8 cellular contexts compared by ENCODE assay signal in the genomic region with DNA sequence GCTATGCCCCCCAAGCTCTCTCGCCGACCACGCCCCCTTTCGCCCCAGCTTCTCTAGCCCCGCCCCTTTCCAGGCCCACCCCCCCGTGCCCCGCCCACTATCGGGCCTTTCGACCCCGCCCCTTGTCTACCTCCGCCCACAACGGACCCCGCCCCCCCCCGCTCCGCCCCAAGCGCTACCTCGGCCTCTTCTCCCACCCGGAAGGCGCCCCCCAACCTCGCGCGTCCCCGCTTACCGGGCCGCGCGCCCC. TPM values are rescaled to one million over a fixed set of nuclear protein-coding genes. Genes with fewer than 3 reads are reported as not detected.
A peak's percentile ranks its signal among the peaks of the same experiment; 100 is the strongest.
DNase-seq lines count a peak whose midpoint lies in the region; ATAC-seq, FAIRE-seq and TF ChIP-seq lines count a peak whose summit lies in the region.

No MANE protein-coding gene starts in this region.

- H3K4me2 ChIP-seq in mammary epithelial cell (ENCODE audit: insufficient read depth, low read depth, low read length), result peak overlapping the region; percentile 49
- peak overlapping the region; percentile 72 for H3K4me2 ChIP-seq in HepG2 (ENCODE audit: low read depth, low read length)

- no peak for FAIRE-seq in HepG2 (lab: Jason Lieb, UNC)

- H3K36me3 ChIP-seq in HUES64 (ENCODE audit: insufficient read depth, low read length) (peaks cover 33% of the 10 kb centered on the region), mammary epithelial cell (ENCODE audit: insufficient read depth, low read length) (peaks cover 12% of the 10 kb centered on the region), HepG2 (replicated peaks in 1 of 2; ENCODE audit: control insufficient read depth in 1 of 2, insufficient read depth in 2 of 2, low read length in 2 of 2) (peaks cover 5 to 31% of the 10 kb centered on the region in 2 experiments), thymus (ENCODE audit: control insufficient read depth, insufficient read depth) (peaks cover 27% of the 10 kb centered on the region)

- H3K4me1 ChIP-seq in HUES64 (ENCODE audit: insufficient read depth, low read length), result peaks cover 21% of the 10 kb centered on the region
- H3K4me1 ChIP-seq in mammary epithelial cell (ENCODE audit: insufficient read depth, low read length), result peaks cover 52% of the 10 kb centered on the region
- peaks cover 56% of the 10 kb centered on the region for H3K4me1 ChIP-seq in HepG2 (ENCODE audit: insufficient read depth, low read length)
- H3K4me1 ChIP-seq in thymus (ENCODE audit: control insufficient read depth, insufficient read depth, low read length), result peaks cover 23% of the 10 kb centered on the region

- CTCF ChIA-PET in AG04450 (lab: Charles Lee), result interaction anchor here (0.9 to 2.6 kb wide), 5 partner anchors 8 to 73 kb away, joined by 3 to 13 read pairs (median 7); a partner anchor contains a TSS
- CTCF ChIA-PET in mammary epithelial cell (lab: Charles Lee; ENCODE audit: low non-redundant PET), result interaction anchor here (0.6 to 0.8 kb wide), 4 partner anchors 18 to 445 kb away, joined by 4 to 7 read pairs (median 6); no protein-coding TSS in a partner anchor
- CTCF ChIA-PET in HepG2 (lab: Yijun Ruan, JAX; ENCODE audit: low intra/inter-chr PET ratio, low total read pairs), result no interaction called here

- in situ Hi-C loops in mammary epithelial cell (cut with MboI; ENCODE audit: low sequenced_read_pairs in 2 of 2), result no loop called here
- in situ Hi-C loops in HepG2 (cut with HindIII; ENCODE audit: extremely low pct_ligation_motif_present, low pct_unique_long_range_greater_than_20kb), result no loop called here

- WGBS in HUES64, result 3% methylated on average over 13 of the region's 27 CpGs
- no CpG with 5 or more reads among the region's 27 CpGs for WGBS in mammary epithelial cell (ENCODE audit: low coverage, missing lambda C conversion rate)
- WGBS in HepG2 (ENCODE audit: low lambda C conversion rate), result 2% methylated on average over 27 of the region's 27 CpGs
- under 1% methylated on average over 27 of the region's 27 CpGs for WGBS in thymus

- no peak for TF ChIP-seq RAD21 in HepG2 (CRISPR knock-in tag; IDR thresholded peaks at IDR 0.05)

- TF ChIP-seq CTCF in AG04450 (IDR thresholded peaks at IDR 0.05; ENCODE audit: low read depth, low read length) (no peak), mammary epithelial cell (conservative IDR thresholded peaks at IDR 0.05 in 1 of 2, IDR thresholded peaks at IDR 0.05 in 1 of 2; ENCODE audit: extremely low read depth in 1 of 2, insufficient read depth in 1 of 2, low read depth in 1 of 2, low read length in 2 of 2) (no peak), HepG2 (CRISPR knock-in tag; IDR thresholded peaks at IDR 0.05) (no peak)

- POLR2A ChIA-PET in AG04450 (lab: Yijun Ruan, JAX), result interaction anchor here (0.7 to 2.0 kb wide), 11 partner anchors 18 to 1122 kb away, joined by 3 to 12 read pairs (median 3); a partner anchor contains a TSS
- POLR2A ChIA-PET in HepG2 (lab: Yijun Ruan, JAX), result interaction anchor here (0.5 to 3.9 kb wide), 27 partner anchors 8 to 1122 kb away, joined by 3 to 57 read pairs (median 6); a partner anchor contains a TSS

- dilution Hi-C loops in mammary epithelial cell (cut with HindIII; ENCODE audit: low sequenced_read_pairs), result loop anchor here (5.0 kb wide), 2 partner anchors 65 to 95 kb away; a partner anchor contains a TSS

- TF ChIP-seq POLR2A in HepG2 (IDR thresholded peaks at IDR 0.05; ENCODE audit: insufficient read depth in 1 of 2, low read depth in 2 of 2, low read length in 2 of 2), result no peak

- intact Hi-C loops in mammary epithelial cell (cut with micrococcal nuclease), result no loop called here
- intact Hi-C loops in HepG2 (cut with micrococcal nuclease; ENCODE audit: unreplicated experiment), result no loop called here

- no TSS peak for BruUV-seq in mammary epithelial cell (replicated peaks; lab: Mats Ljungman, UMichigan)
- no TSS peak for BruUV-seq in HepG2 (replicated peaks; lab: Mats Ljungman, UMichigan)

- H3K9me3 ChIP-seq in AG04450 (ENCODE audit: control insufficient read depth, insufficient read depth, low read length) (peaks cover 4% of the 10 kb centered on the region; the same call in 1 of the 2 replicates), HUES64 (ENCODE audit: insufficient read depth, low read depth, low read length) (no peaks in the 10 kb centered on the region), mammary epithelial cell (replicated peaks; ENCODE audit: insufficient read depth, low read length) (no peaks in the 10 kb centered on the region), HepG2 (ENCODE audit: low read length) (no peaks in the 10 kb centered on the region), thymus (ENCODE audit: control insufficient read depth) (no peaks in the 10 kb centered on the region)

- no peak for DNase-seq in AG04450 (ENCODE audit: low read depth, low spot score)
- DNase-seq in mammary epithelial cell, result no peak
- DNase-seq in HepG2 (ENCODE audit: low spot score), result no peak
- DNase-seq in GM19238 (ENCODE audit: insufficient read length, low spot score), result no peak
- no peak for DNase-seq in UCSD-AML1 (lab: John Stamatoyannopoulos, UW; ENCODE audit: unreplicated experiment)

- H2AFZ ChIP-seq in mammary epithelial cell (ENCODE audit: low read depth, low read length) (no peak overlapping the region), HepG2 (ENCODE audit: low read length) (no peak overlapping the region)

- TF ChIP-seq EP300 in HepG2 (IDR thresholded peaks at IDR 0.05; ENCODE audit: low read depth in 2 of 2, low read length in 2 of 2) (no peak), HepG2 (CRISPR knock-in tag; IDR thresholded peaks at IDR 0.05; ENCODE audit: borderline replicate concordance) (no peak)

- H3K9ac ChIP-seq in HUES64 (ENCODE audit: low read depth, low read length) (no peak overlapping the region), mammary epithelial cell (ENCODE audit: insufficient read depth, low read length) (no peak overlapping the region), HepG2 (ENCODE audit: insufficient read depth, low read depth, low read length) (peak overlapping the region; percentile 72; the same call in 1 of the 2 replicates)

- ATAC-seq in HepG2 (no peak), HG03469 (IDR thresholded peaks at IDR 0.05; ENCODE audit: unreplicated experiment) (no peak)

- peak overlapping the region; percentile 78 for H3K4me3 ChIP-seq in AG04450 (ENCODE audit: low read depth, low read length)
- peak overlapping the region; percentile 59 for H3K4me3 ChIP-seq in HUES64 (ENCODE audit: low read length)
- H3K4me3 ChIP-seq in mammary epithelial cell (replicated peaks in 1 of 3; ENCODE audit: insufficient read depth in 1 of 3, low read depth in 2 of 3, low read length in 3 of 3), result peak overlapping the region; percentile 42 to 47 (median 45)
- peak overlapping the region; percentile 71 to 79 (median 73); a peak in 5 of 6 replicates for H3K4me3 ChIP-seq in HepG2 (replicated peaks in 1 of 3; ENCODE audit: insufficient read depth in 1 of 3, low read depth in 2 of 3, low read length in 3 of 3)
- peak overlapping the region; percentile 73 for H3K4me3 ChIP-seq in thymus (ENCODE audit: low read length)

- no peak overlapping the region for H3K27ac ChIP-seq in AG04450 (ENCODE audit: low read depth, low read length)
- no peak overlapping the region; the same call in 1 of the 2 replicates for H3K27ac ChIP-seq in HUES64 (ENCODE audit: low read depth, low read length)
- no peak overlapping the region for H3K27ac ChIP-seq in mammary epithelial cell (ENCODE audit: insufficient read depth, low read depth, low read length)
- H3K27ac ChIP-seq in HepG2 (ENCODE audit: extremely low read length, insufficient read depth, low read length), result peak overlapping the region; percentile 82
- H3K27ac ChIP-seq in thymus (ENCODE audit: low read depth), result peak overlapping the region; percentile 80

- no peaks in the 10 kb centered on the region for H3K27me3 ChIP-seq in AG04450 (ENCODE audit: control insufficient read depth, insufficient read depth, low read length)
- no peaks in the 10 kb centered on the region for H3K27me3 ChIP-seq in HUES64 (ENCODE audit: insufficient read depth, low read length)
- H3K27me3 ChIP-seq in mammary epithelial cell (ENCODE audit: insufficient read depth, low read length), result no peaks in the 10 kb centered on the region
- H3K27me3 ChIP-seq in HepG2 (ENCODE audit: control insufficient read depth in 1 of 2, insufficient read depth in 2 of 2, low read length in 2 of 2), result no peaks in the 10 kb centered on the region; a peak in 2 of 5 replicates
- no peaks in the 10 kb centered on the region for H3K27me3 ChIP-seq in thymus (ENCODE audit: control insufficient read depth, insufficient read depth)

- H3K79me2 ChIP-seq in mammary epithelial cell (ENCODE audit: insufficient read depth, low read length) (peaks cover 60% of the 10 kb centered on the region), HepG2 (ENCODE audit: insufficient read depth, low read length) (peaks cover 31% of the 10 kb centered on the region)

- H4K20me1 ChIP-seq in mammary epithelial cell (ENCODE audit: insufficient read depth, low read length) (no peaks in the 10 kb centered on the region), HepG2 (ENCODE audit: insufficient read depth, low read length) (peaks cover 3% of the 10 kb centered on the region; the same call in 1 of the 2 replicates)

RNA-seq across cellular contexts. Expression of a gene that starts 0.2 kb away (rescaled TPM):
- polyA plus RNA-seq in AG04450 (2011; rRNA removed), result 8.4 and 11.8 TPM in 2 replicates
- polyA minus RNA-seq in AG04450 (2011; rRNA and poly(A)+ RNA removed), result 14.0 and 18.3 TPM in 2 replicates
- 8.0 TPM for polyA plus RNA-seq in HUES64 (2013, experiment 1 of 2)
- polyA plus RNA-seq in HUES64 (2013, experiment 2 of 2), result 13.1 TPM
- 10 to 100 TPM; 11.5 to 16.3 TPM for total RNA-seq in mammary epithelial cell
- polyA plus RNA-seq in mammary epithelial cell, result 6.5 TPM
- 9.5 TPM for polyA minus RNA-seq in mammary epithelial cell
- 6.6 and 8.0 TPM in 2 replicates for total RNA-seq in HepG2 (2016; rRNA removed; fragmentation: Illumina TruSeq; extraction: Trizol)
- total RNA-seq in HepG2 (2016; cell fraction: cytosol; rRNA removed; fragmentation: Illumina TruSeq; extraction: Trizol; ENCODE audit: low read depth), result 2.3 and 2.6 TPM in 2 replicates
- 5.5 and 8.7 TPM in 2 replicates for total RNA-seq in HepG2 (2016; cell fraction: insoluble cytoplasmic fraction; rRNA removed; fragmentation: Illumina TruSeq; extraction: Trizol)
- 7.1 and 7.2 TPM in 2 replicates for total RNA-seq in HepG2 (2016; cell fraction: membrane; rRNA removed; fragmentation: Illumina TruSeq; extraction: Trizol)
- total RNA-seq in HepG2 (2016; cell fraction: nucleus; rRNA removed; fragmentation: Illumina TruSeq; extraction: Trizol), result 5.7 and 6.4 TPM in 2 replicates
- polyA plus RNA-seq in HepG2 (2011; rRNA removed), result 10.6 and 13.4 TPM in 2 replicates
- 8.3 and 11.3 TPM in 2 replicates for polyA plus RNA-seq in HepG2 (2011; cell fraction: cytosol; rRNA removed)
- 21.6 and 22.3 TPM in 2 replicates for polyA plus RNA-seq in HepG2 (2011; cell fraction: nucleus; rRNA removed)
- polyA plus RNA-seq in HepG2 (2012), result 7.0 and 7.7 TPM in 2 replicates
- 1.6 and 1.7 TPM in 2 replicates for polyA plus RNA-seq in HepG2 (2016; cell fraction: cytosol; fragmentation: Illumina TruSeq; extraction: Trizol; ENCODE audit: low read depth)
- 6.1 and 6.4 TPM in 2 replicates for polyA plus RNA-seq in HepG2 (2016; cell fraction: insoluble cytoplasmic fraction; fragmentation: Illumina TruSeq; extraction: Trizol; ENCODE audit: low read depth)
- polyA plus RNA-seq in HepG2 (2016; cell fraction: membrane; fragmentation: Illumina TruSeq; extraction: Trizol; ENCODE audit: low read depth), result 5.8 and 6.0 TPM in 2 replicates
- polyA plus RNA-seq in HepG2 (2016; cell fraction: nucleus; fragmentation: Illumina TruSeq; extraction: Trizol; ENCODE audit: insufficient read depth, low read depth), result 12.9 TPM in 2 replicates
- 17.5 and 28.0 TPM in 2 replicates for polyA minus RNA-seq in HepG2 (2011; rRNA and poly(A)+ RNA removed; ENCODE audit: low replicate concordance)
- polyA minus RNA-seq in HepG2 (2011; cell fraction: cytosol; rRNA and poly(A)+ RNA removed), result 5.7 and 6.2 TPM in 2 replicates
- polyA minus RNA-seq in HepG2 (2011; cell fraction: nucleus; rRNA and poly(A)+ RNA removed), result 7.8 and 9.8 TPM in 2 replicates
- polyA plus RNA-seq in thymus, result 15.5 TPM

RNA-seq across cellular contexts. Expression of a gene that starts 3.5 kb away (rescaled TPM):
- polyA plus RNA-seq in AG04450 (2011; rRNA removed), result 29.3 and 37.9 TPM in 2 replicates
- 29.5 and 41.9 TPM in 2 replicates for polyA minus RNA-seq in AG04450 (2011; rRNA and poly(A)+ RNA removed)
- 9.8 TPM for polyA plus RNA-seq in HUES64 (2013, experiment 1 of 2)
- polyA plus RNA-seq in HUES64 (2013, experiment 2 of 2), result 14.5 TPM
- total RNA-seq in mammary epithelial cell, result 100 to 1,000 TPM; 117 to 119 TPM
- 71.4 TPM for polyA plus RNA-seq in mammary epithelial cell
- polyA minus RNA-seq in mammary epithelial cell, result 60.7 TPM
- 16.4 and 32.3 TPM in 2 replicates for total RNA-seq in HepG2 (2016; rRNA removed; fragmentation: Illumina TruSeq; extraction: Trizol)
- total RNA-seq in HepG2 (2016; cell fraction: cytosol; rRNA removed; fragmentation: Illumina TruSeq; extraction: Trizol; ENCODE audit: low read depth), result 3.4 and 4.1 TPM in 2 replicates
- total RNA-seq in HepG2 (2016; cell fraction: insoluble cytoplasmic fraction; rRNA removed; fragmentation: Illumina TruSeq; extraction: Trizol), result 13.6 and 35.0 TPM in 2 replicates
- total RNA-seq in HepG2 (2016; cell fraction: membrane; rRNA removed; fragmentation: Illumina TruSeq; extraction: Trizol), result 11.4 and 11.8 TPM in 2 replicates
- total RNA-seq in HepG2 (2016; cell fraction: nucleus; rRNA removed; fragmentation: Illumina TruSeq; extraction: Trizol), result 44.6 and 52.1 TPM in 2 replicates
- 27.4 and 34.1 TPM in 2 replicates for polyA plus RNA-seq in HepG2 (2011; rRNA removed)
- polyA plus RNA-seq in HepG2 (2011; cell fraction: cytosol; rRNA removed), result 14.8 and 18.3 TPM in 2 replicates
- polyA plus RNA-seq in HepG2 (2011; cell fraction: nucleus; rRNA removed), result 62.2 and 64.2 TPM in 2 replicates
- 21.4 and 27.7 TPM in 2 replicates for polyA plus RNA-seq in HepG2 (2012)
- 3.1 and 3.4 TPM in 2 replicates for polyA plus RNA-seq in HepG2 (2016; cell fraction: cytosol; fragmentation: Illumina TruSeq; extraction: Trizol; ENCODE audit: low read depth)
- polyA plus RNA-seq in HepG2 (2016; cell fraction: insoluble cytoplasmic fraction; fragmentation: Illumina TruSeq; extraction: Trizol; ENCODE audit: low read depth), result 15.2 and 22.3 TPM in 2 replicates
- 9.3 and 9.6 TPM in 2 replicates for polyA plus RNA-seq in HepG2 (2016; cell fraction: membrane; fragmentation: Illumina TruSeq; extraction: Trizol; ENCODE audit: low read depth)
- polyA plus RNA-seq in HepG2 (2016; cell fraction: nucleus; fragmentation: Illumina TruSeq; extraction: Trizol; ENCODE audit: insufficient read depth, low read depth), result 88.3 and 92.5 TPM in 2 replicates
- 44.2 and 51.1 TPM in 2 replicates for polyA minus RNA-seq in HepG2 (2011; rRNA and poly(A)+ RNA removed; ENCODE audit: low replicate concordance)
- 23.7 and 33.9 TPM in 2 replicates for polyA minus RNA-seq in HepG2 (2011; cell fraction: cytosol; rRNA and poly(A)+ RNA removed)
- 18.7 and 22.5 TPM in 2 replicates for polyA minus RNA-seq in HepG2 (2011; cell fraction: nucleus; rRNA and poly(A)+ RNA removed)
- polyA plus RNA-seq in thymus, result 57.0 TPM

RNA-seq across cellular contexts. Expression of a gene that starts 5.4 kb away (rescaled TPM):
- polyA plus RNA-seq in AG04450 (2011; rRNA removed), result 69.7 and 75.6 TPM in 2 replicates
- 24.5 and 30.8 TPM in 2 replicates for polyA minus RNA-seq in AG04450 (2011; rRNA and poly(A)+ RNA removed)
- polyA plus RNA-seq in HUES64 (2013, experiment 1 of 2), result 63.1 TPM
- polyA plus RNA-seq in HUES64 (2013, experiment 2 of 2), result 54.2 TPM
- total RNA-seq in mammary epithelial cell, result 10 to 100 TPM; 35.0 to 49.3 TPM
- polyA plus RNA-seq in mammary epithelial cell, result 25.9 TPM
- polyA minus RNA-seq in mammary epithelial cell, result 80.0 TPM
- total RNA-seq in HepG2 (2016; rRNA removed; fragmentation: Illumina TruSeq; extraction: Trizol), result 48.9 and 49.4 TPM in 2 replicates
- total RNA-seq in HepG2 (2016; cell fraction: cytosol; rRNA removed; fragmentation: Illumina TruSeq; extraction: Trizol; ENCODE audit: low read depth), result 9.4 and 11.8 TPM in 2 replicates
- 39.5 and 51.1 TPM in 2 replicates for total RNA-seq in HepG2 (2016; cell fraction: insoluble cytoplasmic fraction; rRNA removed; fragmentation: Illumina TruSeq; extraction: Trizol)
- 35.4 and 40.7 TPM in 2 replicates for total RNA-seq in HepG2 (2016; cell fraction: membrane; rRNA removed; fragmentation: Illumina TruSeq; extraction: Trizol)
- 28.1 and 35.0 TPM in 2 replicates for total RNA-seq in HepG2 (2016; cell fraction: nucleus; rRNA removed; fragmentation: Illumina TruSeq; extraction: Trizol)
- 21.5 and 21.8 TPM in 2 replicates for polyA plus RNA-seq in HepG2 (2011; rRNA removed)
- polyA plus RNA-seq in HepG2 (2011; cell fraction: cytosol; rRNA removed), result 8.9 and 9.8 TPM in 2 replicates
- polyA plus RNA-seq in HepG2 (2011; cell fraction: nucleus; rRNA removed), result 37.6 and 42.8 TPM in 2 replicates
- polyA plus RNA-seq in HepG2 (2012), result 28.0 and 40.6 TPM in 2 replicates
- polyA plus RNA-seq in HepG2 (2016; cell fraction: cytosol; fragmentation: Illumina TruSeq; extraction: Trizol; ENCODE audit: low read depth), result 9.5 and 11.3 TPM in 2 replicates
- 46.2 and 62.5 TPM in 2 replicates for polyA plus RNA-seq in HepG2 (2016; cell fraction: insoluble cytoplasmic fraction; fragmentation: Illumina TruSeq; extraction: Trizol; ENCODE audit: low read depth)
- 27.7 and 31.8 TPM in 2 replicates for polyA plus RNA-seq in HepG2 (2016; cell fraction: membrane; fragmentation: Illumina TruSeq; extraction: Trizol; ENCODE audit: low read depth)
- 75.8 and 76.6 TPM in 2 replicates for polyA plus RNA-seq in HepG2 (2016; cell fraction: nucleus; fragmentation: Illumina TruSeq; extraction: Trizol; ENCODE audit: insufficient read depth, low read depth)
- 15.6 and 16.1 TPM in 2 replicates for polyA minus RNA-seq in HepG2 (2011; rRNA and poly(A)+ RNA removed; ENCODE audit: low replicate concordance)
- polyA minus RNA-seq in HepG2 (2011; cell fraction: cytosol; rRNA and poly(A)+ RNA removed), result 7.0 and 9.3 TPM in 2 replicates
- 10.8 and 15.5 TPM in 2 replicates for polyA minus RNA-seq in HepG2 (2011; cell fraction: nucleus; rRNA and poly(A)+ RNA removed)
- polyA plus RNA-seq in thymus, result 48.1 TPM

RNA-seq across cellular contexts. Expression of a gene that starts 18.6 kb away (rescaled TPM):
- polyA plus RNA-seq in AG04450 (2011; rRNA removed) (21.9 and 25.0 TPM in 2 replicates), mammary epithelial cell (34.0 TPM), HepG2 (2011; rRNA removed) (47.4 and 55.8 TPM in 2 replicates), thymus (120 TPM)
- polyA minus RNA-seq in AG04450 (2011; rRNA and poly(A)+ RNA removed), result 29.6 and 36.8 TPM in 2 replicates
- polyA plus RNA-seq in HUES64 (2013, experiment 1 of 2), result 32.0 TPM
- polyA plus RNA-seq in HUES64 (2013, experiment 2 of 2), result 39.1 TPM
- total RNA-seq in mammary epithelial cell (10 to 100 TPM; 22.0 to 47.0 TPM), HepG2 (2016; rRNA removed; fragmentation: Illumina TruSeq; extraction: Trizol) (16.5 and 22.9 TPM in 2 replicates)
- polyA minus RNA-seq in mammary epithelial cell, result 23.3 TPM
- 5.6 and 5.8 TPM in 2 replicates for total RNA-seq in HepG2 (2016; cell fraction: cytosol; rRNA removed; fragmentation: Illumina TruSeq; extraction: Trizol; ENCODE audit: low read depth)
- total RNA-seq in HepG2 (2016; cell fraction: insoluble cytoplasmic fraction; rRNA removed; fragmentation: Illumina TruSeq; extraction: Trizol), result 14.4 and 22.0 TPM in 2 replicates
- 14.1 and 14.8 TPM in 2 replicates for total RNA-seq in HepG2 (2016; cell fraction: membrane; rRNA removed; fragmentation: Illumina TruSeq; extraction: Trizol)
- 21.1 and 24.8 TPM in 2 replicates for total RNA-seq in HepG2 (2016; cell fraction: nucleus; rRNA removed; fragmentation: Illumina TruSeq; extraction: Trizol)
- polyA plus RNA-seq in HepG2 (2011; cell fraction: cytosol; rRNA removed), result 24.1 and 32.5 TPM in 2 replicates
- polyA plus RNA-seq in HepG2 (2011; cell fraction: nucleus; rRNA removed), result 260 and 280 TPM in 2 replicates
- 33.1 and 35.4 TPM in 2 replicates for polyA plus RNA-seq in HepG2 (2012)
- 4.2 and 4.6 TPM in 2 replicates for polyA plus RNA-seq in HepG2 (2016; cell fraction: cytosol; fragmentation: Illumina TruSeq; extraction: Trizol; ENCODE audit: low read depth)
- polyA plus RNA-seq in HepG2 (2016; cell fraction: insoluble cytoplasmic fraction; fragmentation: Illumina TruSeq; extraction: Trizol; ENCODE audit: low read depth), result 12.1 and 14.6 TPM in 2 replicates
- 9.4 and 10.4 TPM in 2 replicates for polyA plus RNA-seq in HepG2 (2016; cell fraction: membrane; fragmentation: Illumina TruSeq; extraction: Trizol; ENCODE audit: low read depth)
- 53.5 and 54.5 TPM in 2 replicates for polyA plus RNA-seq in HepG2 (2016; cell fraction: nucleus; fragmentation: Illumina TruSeq; extraction: Trizol; ENCODE audit: insufficient read depth, low read depth)
- 47.5 and 84.0 TPM in 2 replicates for polyA minus RNA-seq in HepG2 (2011; rRNA and poly(A)+ RNA removed; ENCODE audit: low replicate concordance)
- 16.0 and 18.0 TPM in 2 replicates for polyA minus RNA-seq in HepG2 (2011; cell fraction: cytosol; rRNA and poly(A)+ RNA removed)
- 45.7 and 51.1 TPM in 2 replicates for polyA minus RNA-seq in HepG2 (2011; cell fraction: nucleus; rRNA and poly(A)+ RNA removed)

RNA-seq across cellular contexts. Expression of a gene that starts 27.9 kb away (rescaled TPM):
- polyA plus RNA-seq in AG04450 (2011; rRNA removed) (59.6 and 64.6 TPM in 2 replicates), mammary epithelial cell (45.0 TPM), HepG2 (2011; rRNA removed) (75.5 and 92.2 TPM in 2 replicates), thymus (171 TPM)
- 20.2 and 21.1 TPM in 2 replicates for polyA minus RNA-seq in AG04450 (2011; rRNA and poly(A)+ RNA removed)
- 90.9 TPM for polyA plus RNA-seq in HUES64 (2013, experiment 1 of 2)
- polyA plus RNA-seq in HUES64 (2013, experiment 2 of 2), result 95.3 TPM
- total RNA-seq in mammary epithelial cell (10 to 100 TPM; 15.2 to 59.2 TPM), HepG2 (2016; rRNA removed; fragmentation: Illumina TruSeq; extraction: Trizol) (87.0 and 118 TPM in 2 replicates)
- polyA minus RNA-seq in mammary epithelial cell, result 37.5 TPM
- total RNA-seq in HepG2 (2016; cell fraction: cytosol; rRNA removed; fragmentation: Illumina TruSeq; extraction: Trizol; ENCODE audit: low read depth), result 21.9 and 25.1 TPM in 2 replicates
- 97.0 and 123 TPM in 2 replicates for total RNA-seq in HepG2 (2016; cell fraction: insoluble cytoplasmic fraction; rRNA removed; fragmentation: Illumina TruSeq; extraction: Trizol)
- total RNA-seq in HepG2 (2016; cell fraction: membrane; rRNA removed; fragmentation: Illumina TruSeq; extraction: Trizol), result 19.5 and 24.7 TPM in 2 replicates
- 35.5 and 41.4 TPM in 2 replicates for total RNA-seq in HepG2 (2016; cell fraction: nucleus; rRNA removed; fragmentation: Illumina TruSeq; extraction: Trizol)
- 41.4 and 48.4 TPM in 2 replicates for polyA plus RNA-seq in HepG2 (2011; cell fraction: cytosol; rRNA removed)
- polyA plus RNA-seq in HepG2 (2011; cell fraction: nucleus; rRNA removed), result 65.1 and 96.7 TPM in 2 replicates
- 78.6 and 94.5 TPM in 2 replicates for polyA plus RNA-seq in HepG2 (2012)
- polyA plus RNA-seq in HepG2 (2016; cell fraction: cytosol; fragmentation: Illumina TruSeq; extraction: Trizol; ENCODE audit: low read depth), result 20.6 and 21.5 TPM in 2 replicates
- polyA plus RNA-seq in HepG2 (2016; cell fraction: insoluble cytoplasmic fraction; fragmentation: Illumina TruSeq; extraction: Trizol; ENCODE audit: low read depth), result 142 and 148 TPM in 2 replicates
- 20.0 and 22.3 TPM in 2 replicates for polyA plus RNA-seq in HepG2 (2016; cell fraction: membrane; fragmentation: Illumina TruSeq; extraction: Trizol; ENCODE audit: low read depth)
- 80.0 and 80.7 TPM in 2 replicates for polyA plus RNA-seq in HepG2 (2016; cell fraction: nucleus; fragmentation: Illumina TruSeq; extraction: Trizol; ENCODE audit: insufficient read depth, low read depth)
- 11.7 and 27.1 TPM in 2 replicates for polyA minus RNA-seq in HepG2 (2011; rRNA and poly(A)+ RNA removed; ENCODE audit: low replicate concordance)
- 14.2 and 19.7 TPM in 2 replicates for polyA minus RNA-seq in HepG2 (2011; cell fraction: cytosol; rRNA and poly(A)+ RNA removed)
- polyA minus RNA-seq in HepG2 (2011; cell fraction: nucleus; rRNA and poly(A)+ RNA removed), result 28.1 and 34.1 TPM in 2 replicates

Comparison
In these comparisons a context has a peak if more than half of its experiments do, and no peak if none do; other contexts are left out.
1. H3K27ac ChIP-seq: peak in HepG2 (single experiment) and thymus (single experiment); none in AG04450 (single experiment), HUES64 (single experiment) and mammary epithelial cell (single experiment).
2. Peak in every context shown above with its lines, with median percentiles within 50 percentile points of each other: H3K4me3 ChIP-seq.